2 cellular contexts compared by ENCODE assay signal in genomic region chr1:160177231-160177630, GRCh38.
TF ChIP-seq lines count a peak whose summit lies in the region.

No MANE protein-coding gene starts in this region.

TF ChIP-seq in H1, 55 proteins besides CTCF, POLR2A, EP300 and RAD21:
- TF ChIP-seq EZH2 (IDR thresholded peaks at IDR 0.05; ENCODE audit: low read depth, low read length, severe bottlenecking) (no peak), SP4 (IDR thresholded peaks at IDR 0.05; ENCODE audit: low read length) (no peak), BACH1 (IDR thresholded peaks at IDR 0.05; ENCODE audit: low read length) (no peak), FOSL1 (IDR thresholded peaks at IDR 0.05; ENCODE audit: insufficient read depth, low read depth, low read length) (no peak), NANOG (IDR thresholded peaks at IDR 0.05; ENCODE audit: insufficient read depth, low read depth, low read length, poor library complexity, severe bottlenecking) (no peak), USF2 (IDR thresholded peaks at IDR 0.05; ENCODE audit: low read length) (no peak), TEAD4 (IDR thresholded peaks at IDR 0.05; ENCODE audit: low read depth, low read length) (no peak), KDM5A (IDR thresholded peaks at IDR 0.05; ENCODE audit: low read length) (no peak), CHD2 (IDR thresholded peaks at IDR 0.05; ENCODE audit: low read length) (no peak), SP2 (IDR thresholded peaks at IDR 0.05; ENCODE audit: low read length) (no peak), PHF8 (conservative IDR thresholded peaks at IDR 0.05; ENCODE audit: low read depth, low read length) (no peak), JUN (IDR thresholded peaks at IDR 0.05; ENCODE audit: low read depth, low read length) (no peak), YY1 (IDR thresholded peaks at IDR 0.05; ENCODE audit: low read depth, low read length) (no peak), TBP (IDR thresholded peaks at IDR 0.05; ENCODE audit: low read depth, low read length) (no peak), JUND (IDR thresholded peaks at IDR 0.05; ENCODE audit: low read length) (no peak), CBX8 (IDR thresholded peaks at IDR 0.05; ENCODE audit: borderline replicate concordance, low read depth, low read length) (no peak), RNF2 (IDR thresholded peaks at IDR 0.05; ENCODE audit: borderline replicate concordance, low read depth, low read length, missing control alignments, poor library complexity, severe bottlenecking) (no peak), KDM4A (IDR thresholded peaks at IDR 0.05; ENCODE audit: low read depth, low read length, severe bottlenecking) (no peak)

TF ChIP-seq in HepG2, 621 proteins besides CTCF, POLR2A, EP300 and RAD21:
- TF ChIP-seq RARG (CRISPR knock-in tag; IDR thresholded peaks at IDR 0.05; ENCODE audit: low read depth) (no peak), NR2F1 (CRISPR knock-in tag; IDR thresholded peaks at IDR 0.05) (no peak), TGIF2 (CRISPR knock-in tag; IDR thresholded peaks at IDR 0.05) (no peak), ZNF160 (CRISPR knock-in tag; IDR thresholded peaks at IDR 0.05) (no peak), CBX2 (IDR thresholded peaks at IDR 0.05; ENCODE audit: low read depth, low read length) (no peak), CBX2 (CRISPR knock-in tag; IDR thresholded peaks at IDR 0.05; ENCODE audit: low read depth) (no peak), ZNF614 (CRISPR knock-in tag; IDR thresholded peaks at IDR 0.05; ENCODE audit: borderline replicate concordance) (no peak), PATZ1 (CRISPR knock-in tag; IDR thresholded peaks at IDR 0.05) (no peak), MAFG (CRISPR knock-in tag; IDR thresholded peaks at IDR 0.05) (no peak), BCLAF1 (IDR thresholded peaks at IDR 0.05) (no peak), ZNF598 (CRISPR knock-in tag; IDR thresholded peaks at IDR 0.05; ENCODE audit: borderline replicate concordance) (no peak)
- TF ChIP-seq, protein P1, sequence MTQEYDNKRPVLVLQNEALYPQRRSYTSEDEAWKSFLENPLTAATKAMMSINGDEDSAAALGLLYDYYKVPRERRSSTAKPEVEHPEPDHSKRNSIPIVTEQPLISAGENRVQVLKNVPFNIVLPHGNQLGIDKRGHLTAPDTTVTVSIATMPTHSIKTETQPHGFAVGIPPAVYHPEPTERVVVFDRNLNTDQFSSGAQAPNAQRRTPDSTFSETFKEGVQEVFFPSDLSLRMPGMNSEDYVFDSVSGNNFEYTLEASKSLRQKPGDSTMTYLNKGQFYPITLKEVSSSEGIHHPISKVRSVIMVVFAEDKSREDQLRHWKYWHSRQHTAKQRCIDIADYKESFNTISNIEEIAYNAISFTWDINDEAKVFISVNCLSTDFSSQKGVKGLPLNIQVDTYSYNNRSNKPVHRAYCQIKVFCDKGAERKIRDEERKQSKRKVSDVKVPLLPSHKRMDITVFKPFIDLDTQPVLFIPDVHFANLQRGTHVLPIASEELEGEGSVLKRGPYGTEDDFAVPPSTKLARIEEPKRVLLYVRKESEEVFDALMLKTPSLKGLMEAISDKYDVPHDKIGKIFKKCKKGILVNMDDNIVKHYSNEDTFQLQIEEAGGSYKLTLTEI (CRISPR knock-in tag; conservative IDR thresholded peaks at IDR 0.05), result no peak
